ENCODE assay signal across 17 cellular contexts in genomic region chr11:129930743-129931142, GRCh38. TPM values are rescaled to one million over a fixed set of nuclear protein-coding genes. Genes with fewer than 3 reads are reported as not detected.
DNase-seq lines count a peak whose midpoint lies in the region; ATAC-seq lines count a peak whose summit lies in the region.
"Had no signal": no experiment of that assay in that cellular context is flagged by ENCODE, and none has a peak within 500 bp of the region (broad histone marks: within the 10 kb centered on the region; RNA-seq: fewer than 3 reads in every experiment).

No MANE protein-coding gene starts in this region.

- no peaks in the 10 kb centered on the region for H3K4me1 Mint-ChIP-seq in naive thymus-derived CD4-positive, alpha-beta T cell
- no peaks in the 10 kb centered on the region for H3K4me1 Mint-ChIP-seq in activated T-cell treated with anti-CD3 and anti-CD28 coated beads, Interleukin-2, amount 50 U/mL, for 24 hours (ENCODE audit: low read depth)

- H3K27ac ChIP-seq in naive thymus-derived CD4-positive, alpha-beta T cell (ENCODE audit: low read depth, low read length), result no peak overlapping the region
- H3K27ac ChIP-seq: GM23248, Peyer's patch had no signal

- peaks cover 0 to 12% (median 0%) of the 10 kb centered on the region in 3 experiments for H3K36me3 ChIP-seq in naive thymus-derived CD4-positive, alpha-beta T cell (ENCODE audit: control insufficient read depth in 2 of 3, insufficient read depth in 3 of 3, low read length in 3 of 3)

- no peak overlapping the region for H3K4me3 Mint-ChIP-seq in naive thymus-derived CD4-positive, alpha-beta T cell
- H3K4me3 Mint-ChIP-seq in activated T-cell treated with anti-CD3 and anti-CD28 coated beads, Interleukin-2, amount 50 U/mL, for 24 hours, result no peak overlapping the region
- H3K4me3 Mint-ChIP-seq: CD4-positive, alpha-beta memory T cell had no signal

- H3K27me3 ChIP-seq in naive thymus-derived CD4-positive, alpha-beta T cell (ENCODE audit: control insufficient read depth in 2 of 2, insufficient read depth in 2 of 2, low read length in 2 of 2), result no peaks in the 10 kb centered on the region
- H3K27me3 ChIP-seq: Peyer's patch had no signal

- CTCF ChIA-PET in naive thymus-derived CD4-positive, alpha-beta T cell (lab: Charles Lee), result no interaction called here

- H3K36me3 Mint-ChIP-seq in naive thymus-derived CD4-positive, alpha-beta T cell, result peaks cover 7 to 60% (median 22%) of the 10 kb centered on the region in 5 donors
- H3K36me3 Mint-ChIP-seq in activated T-cell treated with anti-CD3 and anti-CD28 coated beads, Interleukin-2, amount 50 U/mL, for 24 hours (ENCODE audit: low read depth), result peaks cover 59% of the 10 kb centered on the region

- DNase-seq in CD1c-positive myeloid dendritic cell (ENCODE audit: extremely low spot score), result peak; percentile 36
- DNase-seq in MV-4-11 (lab: John Stamatoyannopoulos, UW), result peak; percentile 39
- DNase-seq in SIG-M5 treated with dmso at 0.1 percent for 504 hours (lab: John Stamatoyannopoulos, UW; ENCODE audit: unreplicated experiment), result peak; percentile 92
- no peak for DNase-seq in naive thymus-derived CD4-positive, alpha-beta T cell
- DNase-seq in NCI-H1417 treated with DMSO at 0.1 percent for 48 hours (lab: John Stamatoyannopoulos, UW), result no peak
- DNase-seq in activated T-cell treated with anti-CD3 and anti-CD28 coated beads, Interleukin-2, amount 50 U/mL, for 24 hours, result no peak
- no peak for DNase-seq in occipital lobe (lab: John Stamatoyannopoulos, UW)
- DNase-seq: CD4-positive, alpha-beta memory T cell; DMS79 treated with DMSO at 0.1 percent for 48 hours; NCI-H1436 treated with DMSO at 0.1 percent for 48 hours; NCI-H2081 treated with DMSO at 0.1 percent for 48 hours; NCI-H345; NCI-H526 treated with DMSO at 0.1 percent for 48 hours; SHP77 had no signal

- POLR2A ChIA-PET in naive thymus-derived CD4-positive, alpha-beta T cell (lab: Charles Lee), result interaction anchor here (1.6 kb wide), 1 partner anchor 145 kb away, joined by 5 read pairs; no protein-coding TSS in a partner anchor

- H3K9me3 Mint-ChIP-seq in naive thymus-derived CD4-positive, alpha-beta T cell, result no peaks in the 10 kb centered on the region
- H3K9me3 Mint-ChIP-seq in activated T-cell treated with anti-CD3 and anti-CD28 coated beads, Interleukin-2, amount 50 U/mL, for 24 hours, result no peaks in the 10 kb centered on the region
- H3K9me3 Mint-ChIP-seq: CD4-positive, alpha-beta memory T cell had no signal

- intact Hi-C loops in naive thymus-derived CD4-positive, alpha-beta T cell (cut with micrococcal nuclease), result no loop called here

- H3K27ac Mint-ChIP-seq in naive thymus-derived CD4-positive, alpha-beta T cell, result peak overlapping the region in 1 of 9 donors; percentile 82
- H3K27ac Mint-ChIP-seq in activated T-cell treated with anti-CD3 and anti-CD28 coated beads, Interleukin-2, amount 50 U/mL, for 24 hours, result no peak overlapping the region
- H3K27ac Mint-ChIP-seq: CD4-positive, alpha-beta memory T cell had no signal

- H3K4me1 ChIP-seq in naive thymus-derived CD4-positive, alpha-beta T cell (ENCODE audit: control insufficient read depth in 2 of 2, insufficient read depth in 2 of 2, low read length in 2 of 2), result no peaks in the 10 kb centered on the region
- H3K4me1 ChIP-seq: Peyer's patch had no signal

- ATAC-seq in naive thymus-derived CD4-positive, alpha-beta T cell, result peak; percentile 29
- no peak for ATAC-seq in GM21786 (IDR thresholded peaks at IDR 0.05; ENCODE audit: unreplicated experiment)

- H3K9me3 ChIP-seq in naive thymus-derived CD4-positive, alpha-beta T cell (ENCODE audit: control insufficient read depth in 2 of 3, low read length in 3 of 3), result no peaks in the 10 kb centered on the region
- H3K9me3 ChIP-seq: Peyer's patch had no signal

- H3K27me3 Mint-ChIP-seq in naive thymus-derived CD4-positive, alpha-beta T cell, result no peaks in the 10 kb centered on the region
- H3K27me3 Mint-ChIP-seq in activated T-cell treated with anti-CD3 and anti-CD28 coated beads, Interleukin-2, amount 50 U/mL, for 24 hours, result no peaks in the 10 kb centered on the region
- H3K27me3 Mint-ChIP-seq: CD4-positive, alpha-beta memory T cell had no signal

- no peak overlapping the region for H3K4me3 ChIP-seq in naive thymus-derived CD4-positive, alpha-beta T cell (ENCODE audit: low read length)
- H3K4me3 ChIP-seq: GM23248, Peyer's patch had no signal

RNA-seq across cellular contexts. Expression of gene NFRKB, which starts 35.4 kb away (rescaled TPM):
- total RNA-seq in naive thymus-derived CD4-positive, alpha-beta T cell, result 10 to 100 TPM; 40.4 to 81.3 (median 56.2) TPM
- 10 to 100 TPM; 24.4 to 42.3 TPM for polyA plus RNA-seq in naive thymus-derived CD4-positive, alpha-beta T cell
- total RNA-seq in occipital lobe, result 20.9 TPM

Comparison
In these comparisons a context has a peak if more than half of its experiments do, and no peak if none do; other contexts are left out.
1. DNase-seq: peak in CD1c-positive myeloid dendritic cell (single experiment), MV-4-11 (single experiment) and SIG-M5 treated with dmso at 0.1 percent for 504 hours (single experiment); none in naive thymus-derived CD4-positive, alpha-beta T cell (0 of 9), NCI-H1417 treated with DMSO at 0.1 percent for 48 hours (single experiment), activated T-cell treated with anti-CD3 and anti-CD28 coated beads, Interleukin-2, amount 50 U/mL, for 24 hours (single experiment) and occipital lobe (single experiment).